ENCODE assay signal across 8 cellular contexts in the genomic region with DNA sequence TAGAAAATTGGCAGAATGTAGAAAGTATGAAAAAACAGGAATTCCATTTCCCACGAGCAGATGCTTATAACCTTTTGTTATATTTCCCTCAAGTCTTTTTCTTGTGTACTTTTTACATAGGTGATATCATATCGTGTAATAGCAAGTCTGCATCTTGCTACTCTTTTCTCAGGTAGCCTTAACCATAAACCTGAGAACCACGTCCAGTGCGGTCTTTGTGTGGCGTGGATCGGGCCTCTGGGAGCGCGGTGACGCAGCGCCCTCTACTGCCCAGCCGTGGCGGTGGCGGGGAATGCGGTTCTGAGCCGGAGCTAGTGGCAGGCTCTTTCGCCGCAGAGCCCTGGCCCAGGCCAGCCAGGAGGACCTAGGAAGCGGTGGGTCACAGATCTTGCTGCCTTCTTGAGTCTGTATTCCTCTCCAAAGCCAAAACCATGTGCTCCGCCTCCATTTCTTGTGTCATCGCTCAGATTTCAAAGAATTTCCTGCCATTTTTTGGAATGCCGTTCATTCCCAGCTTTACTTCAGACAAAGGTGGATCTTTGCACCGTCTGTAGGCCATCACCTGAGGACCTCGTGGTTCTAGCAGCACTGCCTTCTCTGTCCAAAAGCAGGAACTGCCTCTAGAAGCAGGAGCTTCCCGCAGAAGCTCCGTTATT.
DNase-seq lines count a peak whose midpoint lies in the region; ATAC-seq and TF ChIP-seq lines count a peak whose summit lies in the region.

No MANE protein-coding gene starts in this region.

- no peak overlapping the region for H3K14ac ChIP-seq in trophoblast cell (ENCODE audit: low read length)

- no peak overlapping the region for H2BK5ac ChIP-seq in trophoblast cell (ENCODE audit: low read depth, low read length, poor library complexity)

- no peak overlapping the region for H2AK5ac ChIP-seq in trophoblast cell (ENCODE audit: low read length)

- peak; percentile 99 for TF ChIP-seq CTCF in C4-2B (conservative IDR thresholded peaks at IDR 0.05)
- TF ChIP-seq CTCF in tibial nerve (IDR thresholded peaks at IDR 0.05): peak; percentile 94 to 97 (median 94)

- H3K9me3 ChIP-seq in trophoblast cell (ENCODE audit: insufficient read depth, low read depth, low read length) (no peaks in the 10 kb centered on the region), tibial nerve (no peaks in the 10 kb centered on the region)

- no peak overlapping the region for H2BK12ac ChIP-seq in trophoblast cell (ENCODE audit: low read length)

- H3K79me2 ChIP-seq in trophoblast cell (ENCODE audit: control insufficient read depth, insufficient read depth, low read length, poor library complexity): no peaks in the 10 kb centered on the region

- H3K4me2 ChIP-seq in trophoblast cell (ENCODE audit: low read length): no peak overlapping the region

- no peaks in the 10 kb centered on the region for H3K79me1 ChIP-seq in trophoblast cell (ENCODE audit: low read length)

- H2AFZ ChIP-seq in trophoblast cell (ENCODE audit: insufficient read depth, low read length, poor library complexity): no peak overlapping the region

- no peak overlapping the region for H3K18ac ChIP-seq in trophoblast cell (ENCODE audit: low read length)

- H3K27ac ChIP-seq in C4-2B (no peak overlapping the region), trophoblast cell (ENCODE audit: low read depth, low read length) (no peak overlapping the region), tibial nerve (peak overlapping the region in 2 of 4 donors; percentile 38 to 50)

- no peak overlapping the region for H3K9ac ChIP-seq in trophoblast cell (ENCODE audit: low read length)

- no peak overlapping the region for H2BK120ac ChIP-seq in trophoblast cell (ENCODE audit: insufficient read depth, low read length, poor library complexity)

- WGBS in trophoblast cell (ENCODE audit: extremely low coverage, insufficient coverage, insufficient read length): no CpG with 5 or more reads among the region's 25 CpGs
- 22 to 25% methylated on average over 25 of the region's 25 CpGs for WGBS in tibial nerve, 2 donors

- no peak for TF ChIP-seq POLR2A in tibial nerve (IDR thresholded peaks at IDR 0.05)

- peak; percentile 39 for DNase-seq in SK-N-DZ (ENCODE audit: low spot score)
- DNase-seq in activated naive CD4-positive, alpha-beta T cell (lab: John Stamatoyannopoulos, UW): peak; percentile 33 to 65 (median 52)
- DNase-seq in glomerular visceral epithelial cell (ENCODE audit: extremely low spot score): peak; percentile 60
- peak; percentile 80 to 84 for DNase-seq in trophoblast cell
- DNase-seq in tibial nerve (ENCODE audit: low spot score in 2 of 2): peak; percentile 59 to 87

- peak in 1 of 2 donors; percentile 38 for TF ChIP-seq EP300 in tibial nerve (IDR thresholded peaks at IDR 0.05)

- peaks cover 0 to 3% of the 10 kb centered on the region in 2 experiments for H3K4me1 ChIP-seq in trophoblast cell (ENCODE audit: control insufficient read depth in 1 of 2, insufficient read depth in 2 of 2, low read length in 2 of 2)
- peaks cover 0 to 42% (median 3%) of the 10 kb centered on the region in 4 donors for H3K4me1 ChIP-seq in tibial nerve

- peak; percentile 35 for ATAC-seq in HG02759 (IDR thresholded peaks at IDR 0.05; ENCODE audit: unreplicated experiment)
- ATAC-seq in GM19455 (IDR thresholded peaks at IDR 0.05; ENCODE audit: unreplicated experiment): no peak

- H4K8ac ChIP-seq in trophoblast cell (ENCODE audit: low read depth, low read length): no peak overlapping the region

- H3K23ac ChIP-seq in trophoblast cell (ENCODE audit: low read length): no peak overlapping the region

- H3K36me3 ChIP-seq in trophoblast cell (ENCODE audit: control insufficient read depth in 1 of 2, insufficient read depth in 2 of 2, low read length in 2 of 2): peaks cover 42 to 45% of the 10 kb centered on the region in 2 experiments
- H3K36me3 ChIP-seq in tibial nerve: peaks cover 0 to 86% (median 0%) of the 10 kb centered on the region in 3 donors

- H3K4me3 ChIP-seq in trophoblast cell (ENCODE audit: low read depth, low read length) (no peak overlapping the region), tibial nerve (no peak overlapping the region)

- H3K27me3 ChIP-seq in trophoblast cell (ENCODE audit: insufficient read depth, low read length) (no peaks in the 10 kb centered on the region), tibial nerve (no peaks in the 10 kb centered on the region)

- no peak overlapping the region for H3K4ac ChIP-seq in trophoblast cell (ENCODE audit: low read depth, low read length)

- H4K12ac ChIP-seq in trophoblast cell (ENCODE audit: low read depth, low read length): no peak overlapping the region

- no peak overlapping the region for H4K91ac ChIP-seq in trophoblast cell (ENCODE audit: low read depth, low read length)
